In the genomic region with DNA sequence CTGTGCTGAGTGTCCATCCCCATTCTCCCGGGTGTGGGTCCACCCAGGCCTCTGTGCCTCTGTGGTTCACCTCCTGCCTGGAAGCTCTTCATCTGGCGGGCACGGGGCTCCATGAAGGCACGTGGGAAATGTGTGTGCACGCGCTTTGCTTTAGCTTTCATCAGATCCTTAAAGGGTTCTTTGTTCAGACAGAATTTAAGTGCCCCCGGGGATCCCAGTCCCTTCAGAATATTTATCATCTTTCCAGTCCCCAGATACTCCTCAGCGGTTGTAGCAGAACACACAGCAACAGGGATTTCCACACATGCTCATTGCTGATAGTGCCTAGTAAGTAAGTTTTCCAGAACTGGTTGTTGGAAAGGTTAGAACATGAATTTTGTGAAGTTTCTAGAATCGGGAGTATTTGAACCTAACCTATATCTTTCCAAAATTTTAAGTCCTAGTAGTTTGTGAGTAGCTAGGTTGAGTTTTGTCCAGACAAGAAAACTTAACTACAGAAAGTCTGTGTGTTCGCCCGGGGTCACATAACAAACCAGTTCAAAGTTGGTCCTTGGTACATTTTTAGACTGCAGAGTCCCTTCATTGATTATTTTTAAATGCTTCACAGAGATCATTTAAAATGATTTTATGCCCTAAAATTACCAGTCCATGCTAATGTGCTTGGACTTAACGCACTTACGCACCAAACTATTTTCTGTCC, we compare ENCODE assay signal across 18 cellular contexts.
DNase-seq lines count a peak whose midpoint lies in the region; TF ChIP-seq lines count a peak whose summit lies in the region.
"Had no signal": no experiment of that assay in that cellular context is flagged by ENCODE, and none has a peak within 500 bp of the region (broad histone marks: within the 10 kb centered on the region; RNA-seq: fewer than 3 reads in every experiment).

No MANE protein-coding gene starts in this region.

- H3K36me3 ChIP-seq in smooth muscle cell (ENCODE audit: low read depth) (no peaks in the 10 kb centered on the region), H7 (replicated peaks; ENCODE audit: control insufficient read depth, insufficient read depth, low read length) (no peaks in the 10 kb centered on the region)
- H3K36me3 ChIP-seq: left ventricle myocardium inferior, thyroid gland had no signal

- H3F3A ChIP-seq in smooth muscle cell (ENCODE audit: low read depth), result peaks cover 12% of the 10 kb centered on the region

- DNase-seq in T-helper 2 cell treated with Interferon-gamma antibody and Interleukin-4, amounts not matched to agents 5 μg/mL and 100 μg/mL, for 36 hours (ENCODE audit: low spot score), result no peak
- DNase-seq in T-helper 2 cell, result no peak
- DNase-seq in RWPE1 (ENCODE audit: low spot score), result no peak
- DNase-seq in immature natural killer cell, result no peak
- DNase-seq in smooth muscle cell (lab: John Stamatoyannopoulos, UW; ENCODE audit: unreplicated experiment), result no peak
- DNase-seq in islet precursor cell, result no peak
- no peak for DNase-seq in H7
- DNase-seq in NCI-H82 treated with DMSO at 0.1 percent for 48 hours (lab: John Stamatoyannopoulos, UW; ENCODE audit: unreplicated experiment), result no peak
- DNase-seq: activated T-cell treated with anti-CD3 and anti-CD28 coated beads, Interleukin-2, amount 50 U/mL, for 1 hour; central memory CD4-positive, alpha-beta T cell; effector CD8-positive, alpha-beta T cell; left ventricle myocardium inferior; NCI-H187 had no signal

- POLR2A ChIA-PET in RWPE1 (lab: Yijun Ruan, JAX; ENCODE audit: low non-redundant PET), result no interaction called here

- H4K20me1 ChIP-seq in smooth muscle cell (ENCODE audit: low read depth), result peaks cover 84% of the 10 kb centered on the region

- H3K9ac ChIP-seq in smooth muscle cell (ENCODE audit: low read depth), result no peak overlapping the region
- H3K9ac ChIP-seq: neural progenitor cell had no signal

- TF ChIP-seq CTCF in RWPE1 (conservative IDR thresholded peaks at IDR 0.05; ENCODE audit: low read depth) (no peak), smooth muscle cell (IDR thresholded peaks at IDR 0.05; ENCODE audit: borderline replicate concordance, insufficient read depth, poor library complexity, severe bottlenecking) (no peak)

- peak overlapping the region; percentile 23 for H3K4me2 ChIP-seq in smooth muscle cell
- H3K4me2 ChIP-seq: A549, neural progenitor cell had no signal

- CTCF ChIA-PET in RWPE1 (lab: Yijun Ruan, JAX), result interaction anchor here (0.9 kb wide), 1 partner anchor 15 kb away, joined by 3 read pairs; no protein-coding TSS in a partner anchor

- peak overlapping the region; percentile 7 for H3K27ac Mint-ChIP-seq in T-helper 2 cell treated with Interferon-gamma antibody and Interleukin-4, amounts not matched to agents 5 μg/mL and 100 μg/mL, for 36 hours
- H3K27ac Mint-ChIP-seq in immature natural killer cell, result peak overlapping the region in 4 of 6 donors; percentile 4 to 74 (median 34)
- H3K27ac Mint-ChIP-seq: activated CD4-positive, alpha-beta T cell treated with anti-CD3 and anti-CD28 coated beads for 36 hours; neural progenitor cell had no signal

- H3K9me3 ChIP-seq in smooth muscle cell (replicated peaks; ENCODE audit: low read depth), result no peaks in the 10 kb centered on the region
- H3K9me3 ChIP-seq: A549, left ventricle myocardium inferior, thyroid gland had no signal

- H3K4me3 Mint-ChIP-seq in T-helper 2 cell treated with Interferon-gamma antibody and Interleukin-4, amounts not matched to agents 5 μg/mL and 100 μg/mL, for 36 hours, result no peak overlapping the region
- peak overlapping the region in 3 of 5 donors; percentile 0 to 22 (median 19) for H3K4me3 Mint-ChIP-seq in immature natural killer cell
- H3K4me3 Mint-ChIP-seq: activated CD4-positive, alpha-beta T cell treated with anti-CD3 and anti-CD28 coated beads for 36 hours; neural progenitor cell had no signal

- H3K79me2 ChIP-seq in smooth muscle cell (ENCODE audit: low read depth), result peaks cover 66% of the 10 kb centered on the region

- peaks cover 37% of the 10 kb centered on the region for H3K4me1 Mint-ChIP-seq in T-helper 2 cell treated with Interferon-gamma antibody and Interleukin-4, amounts not matched to agents 5 μg/mL and 100 μg/mL, for 36 hours (ENCODE audit: low read depth)
- peaks cover 51 to 64% of the 10 kb centered on the region in 2 donors for H3K4me1 Mint-ChIP-seq in immature natural killer cell

- peaks cover 11% of the 10 kb centered on the region for H3K36me3 Mint-ChIP-seq in T-helper 2 cell treated with Interferon-gamma antibody and Interleukin-4, amounts not matched to agents 5 μg/mL and 100 μg/mL, for 36 hours (ENCODE audit: low read depth)
- H3K36me3 Mint-ChIP-seq in immature natural killer cell, result peaks cover 0 to 9% (median 7%) of the 10 kb centered on the region in 3 donors

- H3K4me1 ChIP-seq in smooth muscle cell (ENCODE audit: low read depth), result peaks cover 3% of the 10 kb centered on the region

- H3K9me3 Mint-ChIP-seq in T-helper 2 cell treated with Interferon-gamma antibody and Interleukin-4, amounts not matched to agents 5 μg/mL and 100 μg/mL, for 36 hours, result no peaks in the 10 kb centered on the region
- no peaks in the 10 kb centered on the region for H3K9me3 Mint-ChIP-seq in immature natural killer cell
- H3K9me3 Mint-ChIP-seq: CD8-positive, alpha-beta memory T cell; neural progenitor cell had no signal

- H3K27me3 ChIP-seq in smooth muscle cell (ENCODE audit: low read depth), result no peaks in the 10 kb centered on the region
- no peaks in the 10 kb centered on the region for H3K27me3 ChIP-seq in H7 (ENCODE audit: control insufficient read depth, insufficient read depth, low read length)
- H3K27me3 ChIP-seq: neural progenitor cell, thyroid gland had no signal

- peak overlapping the region; percentile 43 for H3K27ac ChIP-seq in RWPE1
- no peak overlapping the region for H3K27ac ChIP-seq in smooth muscle cell (ENCODE audit: low read depth)
- H3K27ac ChIP-seq: left ventricle myocardium inferior, neural progenitor cell, thyroid gland had no signal

- WGBS in smooth muscle cell (ENCODE audit: low lambda C conversion rate), result 63% methylated on average over 13 of the region's 13 CpGs

- H2AFZ ChIP-seq in smooth muscle cell (ENCODE audit: low read depth), result no peak overlapping the region
- H2AFZ ChIP-seq: neural progenitor cell had no signal

- H3K4me3 ChIP-seq in smooth muscle cell, result no peak overlapping the region
- no peak overlapping the region for H3K4me3 ChIP-seq in H7 (ENCODE audit: insufficient read depth, low read depth, low read length)
- H3K4me3 ChIP-seq: A549, left ventricle myocardium inferior, neural progenitor cell, thyroid gland had no signal

- no peaks in the 10 kb centered on the region for H3K27me3 Mint-ChIP-seq in T-helper 2 cell treated with Interferon-gamma antibody and Interleukin-4, amounts not matched to agents 5 μg/mL and 100 μg/mL, for 36 hours (ENCODE audit: low read depth)
- peaks cover 0 to 3% (median 0%) of the 10 kb centered on the region in 3 donors for H3K27me3 Mint-ChIP-seq in immature natural killer cell (ENCODE audit: low read depth in 3 of 3)
- H3K27me3 Mint-ChIP-seq: activated CD4-positive, alpha-beta T cell treated with anti-CD3 and anti-CD28 coated beads for 36 hours had no signal
